13 cellular contexts compared by ENCODE assay signal in the genomic region with DNA sequence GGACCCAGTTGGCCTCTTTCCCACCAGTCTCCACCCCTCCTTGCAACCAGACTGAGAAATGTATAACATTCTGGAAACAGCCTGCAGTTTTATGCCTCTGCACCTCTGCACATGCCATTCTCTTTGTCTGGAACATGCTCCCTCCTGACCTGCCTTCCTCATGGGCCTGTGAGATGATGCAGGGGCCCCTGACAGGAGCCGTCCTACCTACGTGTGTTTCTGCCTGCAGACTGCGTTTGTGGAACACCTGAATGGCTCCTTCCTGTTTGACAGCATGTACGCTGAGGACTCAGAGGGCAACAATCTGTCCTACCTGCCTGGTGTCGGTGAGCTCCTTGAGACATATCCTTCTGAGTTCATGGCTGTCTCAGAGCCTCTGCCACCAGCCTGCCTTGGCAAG. TPM values are rescaled to one million over a fixed set of nuclear protein-coding genes. Genes with fewer than 3 reads are reported as not detected.
"Had no signal": no experiment of that assay in that cellular context is flagged by ENCODE, and none has a peak within 500 bp of the region (broad histone marks: within the 10 kb centered on the region; RNA-seq: fewer than 3 reads in every experiment).

No MANE protein-coding gene starts in this region.

- H3K9me3 ChIP-seq: ascending aorta, thyroid gland, vagina had no signal

- H3K27me3 ChIP-seq: ascending aorta, cardiac muscle cell, thyroid gland, vagina had no signal

- H3K4me1 ChIP-seq: ascending aorta, thyroid gland had no signal

- H3K9me3 Mint-ChIP-seq: activated CD4-positive, alpha-beta memory T cell treated with anti-CD3 and anti-CD28 coated beads, Interleukin-2, amount 10 ng/mL, durations not matched to agents 7 days and 5 days; activated T-cell treated with anti-CD3 and anti-CD28 coated beads, Interleukin-2, amount 50 U/mL, for 72 hours; stimulated activated effector memory CD8-positive, alpha-beta T cell treated with anti-CD3 and anti-CD28 coated beads, Interleukin-12 subunit alpha, Interleukin-12 subunit beta, amount 100 ng/mL, for 72 hours had no signal

- H3K36me3 ChIP-seq: ascending aorta, cardiac muscle cell, thyroid gland, vagina had no signal

- H3K27me3 Mint-ChIP-seq: activated CD4-positive, alpha-beta memory T cell treated with anti-CD3 and anti-CD28 coated beads, Interleukin-2, amount 10 ng/mL, durations not matched to agents 7 days and 5 days had no signal

- H3K4me1 Mint-ChIP-seq: activated CD4-positive, alpha-beta memory T cell treated with anti-CD3 and anti-CD28 coated beads, Interleukin-2, amount 10 ng/mL, durations not matched to agents 7 days and 5 days; stimulated activated effector memory CD8-positive, alpha-beta T cell treated with anti-CD3 and anti-CD28 coated beads, Interleukin-12 subunit alpha, Interleukin-12 subunit beta, amount 100 ng/mL, for 72 hours had no signal

- ATAC-seq: activated CD4-positive, CD25-positive, alpha-beta regulatory T cell treated with anti-CD3 and anti-CD28 coated beads, Interleukin-2, amount 50 U/mL, for 24 hours; activated T-cell treated with anti-CD3 and anti-CD28 coated beads, Interleukin-2, amount 50 U/mL, for 72 hours had no signal

- FAIRE-seq: kidney had no signal

- H3K4me3 Mint-ChIP-seq: activated CD4-positive, alpha-beta memory T cell treated with anti-CD3 and anti-CD28 coated beads, Interleukin-2, amount 10 ng/mL, durations not matched to agents 7 days and 5 days; activated T-cell treated with anti-CD3 and anti-CD28 coated beads, Interleukin-2, amount 50 U/mL, for 72 hours; stimulated activated effector memory CD8-positive, alpha-beta T cell treated with anti-CD3 and anti-CD28 coated beads, Interleukin-12 subunit alpha, Interleukin-12 subunit beta, amount 100 ng/mL, for 72 hours had no signal

- H3K27ac ChIP-seq: ascending aorta, cardiac muscle cell, coronary artery, thyroid gland, vagina had no signal

- H3K27ac Mint-ChIP-seq: activated CD4-positive, alpha-beta memory T cell treated with anti-CD3 and anti-CD28 coated beads, Interleukin-2, amount 10 ng/mL, durations not matched to agents 7 days and 5 days; activated T-cell treated with anti-CD3 and anti-CD28 coated beads, Interleukin-2, amount 50 U/mL, for 72 hours; stimulated activated effector memory CD8-positive, alpha-beta T cell treated with anti-CD3 and anti-CD28 coated beads, Interleukin-12 subunit alpha, Interleukin-12 subunit beta, amount 100 ng/mL, for 72 hours had no signal

- DNase-seq: activated CD4-positive, alpha-beta memory T cell treated with anti-CD3 and anti-CD28 coated beads, Interleukin-2, amount 10 ng/mL, durations not matched to agents 7 days and 5 days; activated gamma-delta T cell treated with Interleukin-2 at 50 U/mL for 16 hours; effector memory CD4-positive, alpha-beta T cell; thyroid gland had no signal

- H3K4me3 ChIP-seq: ascending aorta, cardiac muscle cell, coronary artery, thyroid gland, vagina had no signal

- H3K36me3 Mint-ChIP-seq: stimulated activated effector memory CD8-positive, alpha-beta T cell treated with anti-CD3 and anti-CD28 coated beads, Interleukin-12 subunit alpha, Interleukin-12 subunit beta, amount 100 ng/mL, for 72 hours had no signal

RNA-seq across cellular contexts. Expression of gene DRC3, which starts 22.1 kb away (rescaled TPM):
- total RNA-seq: activated CD4-positive, alpha-beta memory T cell treated with anti-CD3 and anti-CD28 coated beads, Interleukin-2, amount 10 ng/mL, durations not matched to agents 7 days and 5 days; T-helper 2 cell treated with Interferon-gamma antibody and Interleukin-4, amounts not matched to agents 100 ng/mL and 5 ng/mL, for 36 hours had no signal
